19 cellular contexts compared by ENCODE assay signal in genomic region chr19:50321831-50322230, GRCh38. TPM values are rescaled to one million over a fixed set of nuclear protein-coding genes. Genes with fewer than 3 reads are reported as not detected.
DNase-seq lines count a peak whose midpoint lies in the region; ATAC-seq and TF ChIP-seq lines count a peak whose summit lies in the region.
"Had no signal": no experiment of that assay in that cellular context is flagged by ENCODE, and none has a peak within 500 bp of the region (broad histone marks: within the 10 kb centered on the region; RNA-seq: fewer than 3 reads in every experiment).

No MANE protein-coding gene starts in this region.

- POLR2A ChIA-PET in Caco-2 (lab: Charles Lee): no interaction called here

- no peak overlapping the region for H3K18ac ChIP-seq in neuronal stem cell (ENCODE audit: low read length)

- no peak overlapping the region for H2AK5ac ChIP-seq in neuronal stem cell (ENCODE audit: low read depth, low read length)

- no peak for TF ChIP-seq CTCF in Caco-2 (IDR thresholded peaks at IDR 0.05; ENCODE audit: insufficient read depth in 1 of 2, low read depth in 1 of 2, low read length in 1 of 2, severe bottlenecking in 1 of 2, unreplicated experiment in 1 of 2)

- no peaks in the 10 kb centered on the region for H3K9me3 ChIP-seq in Caco-2
- no peaks in the 10 kb centered on the region for H3K9me3 ChIP-seq in neuronal stem cell (replicated peaks in 1 of 2; ENCODE audit: control insufficient read depth in 2 of 2, insufficient read depth in 1 of 2, low read depth in 1 of 2, low read length in 2 of 2)
- H3K9me3 ChIP-seq: BLaER1, HAP-1 had no signal

- no peak overlapping the region for H2AFZ ChIP-seq in neuronal stem cell (ENCODE audit: low read length)
- H2AFZ ChIP-seq: GM23338 had no signal

- no CpG with 5 or more reads among the region's 4 CpGs for WGBS in neuronal stem cell (ENCODE audit: extremely low coverage in 2 of 2, insufficient read length in 2 of 2, insufficient replicate concordance in 1 of 2), 2 donors

- no TSS peak for BruUV-seq in Caco-2 (replicated peaks; lab: Mats Ljungman, UMichigan)

- H2BK15ac ChIP-seq in neuronal stem cell (ENCODE audit: low read length): no peak overlapping the region

- H3K36me3 Mint-ChIP-seq in Caco-2 (ENCODE audit: insufficient read depth, unreplicated experiment): peaks cover 49% of the 10 kb centered on the region
- H3K36me3 Mint-ChIP-seq: CD4-positive, CD25-positive, alpha-beta regulatory T cell; CD8-positive, alpha-beta T cell had no signal

- H3K4me3 ChIP-seq in Caco-2 (ENCODE audit: low read depth, low read length): no peak overlapping the region
- H3K4me3 ChIP-seq in H7 (ENCODE audit: insufficient read depth, low read depth, low read length): no peak overlapping the region
- H3K4me3 ChIP-seq in neuronal stem cell (ENCODE audit: low read length in 2 of 2): no peak overlapping the region
- H3K4me3 ChIP-seq: BLaER1, GM23338, HAP-1 had no signal

- no peak overlapping the region for H3K4me2 ChIP-seq in neuronal stem cell (ENCODE audit: insufficient read depth, low read length, poor library complexity, severe bottlenecking)
- H3K4me2 ChIP-seq: BLaER1, GM23338 had no signal

- H2BK120ac ChIP-seq in neuronal stem cell (ENCODE audit: low read depth, low read length): no peak overlapping the region

- peak overlapping the region; percentile 59 for H3K23ac ChIP-seq in neuronal stem cell (ENCODE audit: low read depth, low read length, poor library complexity)

- peaks cover 3% of the 10 kb centered on the region for H3K79me1 ChIP-seq in neuronal stem cell (ENCODE audit: low read depth, low read length)

- no peak overlapping the region for H4K8ac ChIP-seq in neuronal stem cell (ENCODE audit: low read depth, low read length)

- ATAC-seq in HG02885 (IDR thresholded peaks at IDR 0.05; ENCODE audit: poor library complexity, unreplicated experiment) (no peak), HG03108 (IDR thresholded peaks at IDR 0.05; ENCODE audit: unreplicated experiment) (no peak)
- ATAC-seq: CD8-positive, alpha-beta T cell; GM23338 had no signal

- H3K4me1 Mint-ChIP-seq in Caco-2 (ENCODE audit: low read depth, unreplicated experiment): peaks cover 5% of the 10 kb centered on the region
- H3K4me1 Mint-ChIP-seq: GM23338 had no signal

- no peak overlapping the region for H2BK12ac ChIP-seq in neuronal stem cell (ENCODE audit: low read length)

- peaks cover 12% of the 10 kb centered on the region for H3K4me1 ChIP-seq in Caco-2
- peaks cover 5 to 8% of the 10 kb centered on the region in 2 donors for H3K4me1 ChIP-seq in neuronal stem cell (ENCODE audit: control insufficient read depth in 2 of 2, insufficient read depth in 1 of 2, low read depth in 1 of 2, low read length in 2 of 2)
- H3K4me1 ChIP-seq: HAP-1 had no signal

- peak overlapping the region; percentile 12 for H3K27ac Mint-ChIP-seq in Caco-2 (ENCODE audit: unreplicated experiment)
- H3K27ac Mint-ChIP-seq: B cell; CD8-positive, alpha-beta T cell; GM23338; HFFc6 had no signal

- H3K9ac ChIP-seq in neuronal stem cell (ENCODE audit: low read depth, low read length, poor library complexity): no peak overlapping the region
- H3K9ac ChIP-seq: BLaER1 had no signal

- CTCF ChIA-PET in Caco-2 (lab: Charles Lee): no interaction called here

- no peaks in the 10 kb centered on the region for H3K27me3 ChIP-seq in Caco-2 (replicated peaks; ENCODE audit: control insufficient read depth, insufficient read depth, low read length)
- peaks cover 4% of the 10 kb centered on the region for H3K27me3 ChIP-seq in H7 (ENCODE audit: control insufficient read depth, insufficient read depth, low read length)
- H3K27me3 ChIP-seq in neuronal stem cell (ENCODE audit: control insufficient read depth in 3 of 3, insufficient read depth in 3 of 3, low read depth in 1 of 3, low read length in 3 of 3): peaks cover 0 to 11% (median 9%) of the 10 kb centered on the region in 3 experiments

- H3K36me3 ChIP-seq in Caco-2 (ENCODE audit: control insufficient read depth, insufficient read depth, low read length) (no peaks in the 10 kb centered on the region), H7 (replicated peaks; ENCODE audit: control insufficient read depth, insufficient read depth, low read length) (no peaks in the 10 kb centered on the region; the same call in 1 of the 2 replicates), neuronal stem cell (replicated peaks in 1 of 2; ENCODE audit: control insufficient read depth in 2 of 2, insufficient read depth in 2 of 2, low read length in 2 of 2) (peaks cover 0 to 3% of the 10 kb centered on the region in 2 donors)
- H3K36me3 ChIP-seq: BLaER1, HAP-1 had no signal

- no peak overlapping the region for H3K27ac ChIP-seq in neuronal stem cell (replicated peaks; ENCODE audit: low read length)
- H3K27ac ChIP-seq: BLaER1, C4-2B had no signal

- peak overlapping the region; percentile 46 for H2BK5ac ChIP-seq in neuronal stem cell (ENCODE audit: low read length)

- no peak overlapping the region for H4K91ac ChIP-seq in neuronal stem cell (ENCODE audit: low read depth, low read length, poor library complexity)

- H3K27me3 Mint-ChIP-seq in Caco-2 (ENCODE audit: insufficient read depth, unreplicated experiment): peaks cover 3% of the 10 kb centered on the region

- H3K4me3 Mint-ChIP-seq in Caco-2 (ENCODE audit: unreplicated experiment): no peak overlapping the region
- H3K4me3 Mint-ChIP-seq: B cell; CD4-positive, CD25-positive, alpha-beta regulatory T cell; CD8-positive, alpha-beta T cell; GM23338; HFFc6 had no signal

- H3K9me3 Mint-ChIP-seq in Caco-2 (ENCODE audit: unreplicated experiment): no peaks in the 10 kb centered on the region
- H3K9me3 Mint-ChIP-seq: CD8-positive, alpha-beta T cell had no signal

- no peak overlapping the region for H3K4ac ChIP-seq in neuronal stem cell (ENCODE audit: low read length)

- DNase-seq in Caco-2 (no peak), H7 (peak; percentile 18), neuronal stem cell (ENCODE audit: low spot score) (no peak), amniotic stem cell (lab: John Stamatoyannopoulos, UW) (no peak)
- DNase-seq: CD4-positive, CD25-positive, alpha-beta regulatory T cell; CD8-positive, alpha-beta T cell; DMS 273 treated with DMSO at 0.1 percent for 48 hours; DMS79; EL; GF-D8; HFFc6 had no signal

- no peak overlapping the region for H3K14ac ChIP-seq in neuronal stem cell (ENCODE audit: low read length)

- intact Hi-C loops in Caco-2 (cut with micrococcal nuclease; ENCODE audit: unreplicated experiment): no loop called here

RNA-seq across cellular contexts. Expression of gene KCNC3, which starts 7.3 kb away (rescaled TPM):
- total RNA-seq in Caco-2 (2022): 20.6 and 24.6 TPM in 2 replicates
- total RNA-seq in H7 (2014; rRNA removed; shearing (Covaris generic)): 0.14 and 0.37 TPM in 2 replicates
- polyA plus RNA-seq in neuronal stem cell (2013, experiment 1 of 2): 6.8 TPM
- 6.9 TPM for polyA plus RNA-seq in neuronal stem cell (2013, experiment 2 of 2)
- total RNA-seq: HFFc6 had no signal
- polyA plus RNA-seq: AG04450; CD4-positive, CD25-positive, alpha-beta regulatory T cell had no signal

RNA-seq across cellular contexts. Expression of gene NAPSA, which starts 43.6 kb away (rescaled TPM):
- total RNA-seq in Caco-2 (2022): 1.2 and 1.6 TPM in 2 replicates
- 0.44 and 0.59 TPM in 2 replicates for total RNA-seq in H7 (2014; rRNA removed; shearing (Covaris generic))
- 0.84 TPM for polyA plus RNA-seq in neuronal stem cell (2013, experiment 1 of 2)
- 0.72 TPM for polyA plus RNA-seq in neuronal stem cell (2013, experiment 2 of 2)

RNA-seq across cellular contexts. Expression of gene NR1H2, which starts 54.4 kb away (rescaled TPM):
- 38.3 and 40.3 TPM in 2 replicates for total RNA-seq in Caco-2 (2022)
- 73.7 and 90.1 TPM in 2 replicates for total RNA-seq in H7 (2014; rRNA removed; shearing (Covaris generic))
- polyA plus RNA-seq in neuronal stem cell (2013, experiment 1 of 2): 15.5 TPM
- polyA plus RNA-seq in neuronal stem cell (2013, experiment 2 of 2): 15.1 TPM

Comparison
In these comparisons a context has a peak if more than half of its experiments do, and no peak if none do; other contexts are left out.
1. RNA of gene KCNC3, which starts 7.3 kb away (total RNA-seq): 20.6 to 24.6 TPM in Caco-2; 0.14 to 0.37 TPM in H7; every median in the first group is over 10 times any median in the second.